ENCODE assay signal across 8 cellular contexts in genomic region chr1:55211909-55212308, GRCh38. TPM values are rescaled to one million over a fixed set of nuclear protein-coding genes. Genes with fewer than 3 reads are reported as not detected.
DNase-seq lines count a peak whose midpoint lies in the region; ATAC-seq, FAIRE-seq and TF ChIP-seq lines count a peak whose summit lies in the region.

No MANE protein-coding gene starts in this region.

- H3K36me3 ChIP-seq in neutrophil, result no peaks in the 10 kb centered on the region

- peaks cover 65% of the 10 kb centered on the region for H3K4me1 Mint-ChIP-seq in activated CD4-positive, alpha-beta memory T cell treated with anti-CD3 and anti-CD28 coated beads, Interleukin-2, amount 10 ng/mL, durations not matched to agents 7 days and 5 days

- no peaks in the 10 kb centered on the region for H3K27me3 ChIP-seq in neutrophil

- peak overlapping the region; percentile 70 for H3K27ac Mint-ChIP-seq in activated CD4-positive, alpha-beta memory T cell treated with anti-CD3 and anti-CD28 coated beads, Interleukin-2, amount 10 ng/mL, durations not matched to agents 7 days and 5 days

- no peak for DNase-seq in GM18507 (ENCODE audit: extremely low spot score, insufficient read length, low read depth)
- DNase-seq in activated CD4-positive, alpha-beta memory T cell treated with anti-CD3 and anti-CD28 coated beads, Interleukin-2, amount 10 ng/mL, durations not matched to agents 7 days and 5 days, result no peak
- DNase-seq in Ammon's horn (ENCODE audit: low spot score), result no peak
- DNase-seq in globus pallidus (ENCODE audit: low spot score), result no peak
- DNase-seq in RCC 7860 (ENCODE audit: low spot score), result no peak
- DNase-seq in effector CD4-positive, alpha-beta T cell, result no peak

- H3K9me3 ChIP-seq in neutrophil, result no peaks in the 10 kb centered on the region

- H3K4me3 ChIP-seq in neutrophil (ENCODE audit: low read depth in 1 of 2, low read length in 1 of 2), result peak overlapping the region in 1 of 2 experiments; percentile 7

- H3K27me3 Mint-ChIP-seq in activated CD4-positive, alpha-beta memory T cell treated with anti-CD3 and anti-CD28 coated beads, Interleukin-2, amount 10 ng/mL, durations not matched to agents 7 days and 5 days, result no peaks in the 10 kb centered on the region

- TF ChIP-seq CTCF in neutrophil (IDR thresholded peaks at IDR 0.05), result no peak

- ATAC-seq in HG03066 (IDR thresholded peaks at IDR 0.05; ENCODE audit: low read depth, unreplicated experiment), result peak; percentile 32

- peak overlapping the region; percentile 95 for H3K4me3 Mint-ChIP-seq in activated CD4-positive, alpha-beta memory T cell treated with anti-CD3 and anti-CD28 coated beads, Interleukin-2, amount 10 ng/mL, durations not matched to agents 7 days and 5 days

- H3K36me3 Mint-ChIP-seq in activated CD4-positive, alpha-beta memory T cell treated with anti-CD3 and anti-CD28 coated beads, Interleukin-2, amount 10 ng/mL, durations not matched to agents 7 days and 5 days (ENCODE audit: low read depth), result peaks cover 17% of the 10 kb centered on the region

- POLR2A ChIA-PET in activated CD4-positive, alpha-beta memory T cell treated with anti-CD3 and anti-CD28 coated beads, Interleukin-2, amount 10 ng/mL, durations not matched to agents 7 days and 5 days (lab: Charles Lee), result interaction anchor here (2.1 kb wide), 1 partner anchor 11 kb away, joined by 6 read pairs; no protein-coding TSS in a partner anchor

- no peaks in the 10 kb centered on the region for H3K9me3 Mint-ChIP-seq in activated CD4-positive, alpha-beta memory T cell treated with anti-CD3 and anti-CD28 coated beads, Interleukin-2, amount 10 ng/mL, durations not matched to agents 7 days and 5 days

- peak overlapping the region; percentile 90 for H3K27ac ChIP-seq in neutrophil

- CTCF ChIA-PET in activated CD4-positive, alpha-beta memory T cell treated with anti-CD3 and anti-CD28 coated beads, Interleukin-2, amount 10 ng/mL, durations not matched to agents 7 days and 5 days (lab: Charles Lee), result interaction anchor here (1.2 to 3.4 kb wide), 4 partner anchors 16 to 73 kb away, joined by 3 to 13 read pairs (median 4); no protein-coding TSS in a partner anchor

- FAIRE-seq in GM18507 (lab: Jason Lieb, UNC) (peak; percentile 60), RCC 7860 (lab: Jason Lieb, UNC) (no peak)

- peaks cover 58 to 61% of the 10 kb centered on the region in 2 experiments for H3K4me1 ChIP-seq in neutrophil (ENCODE audit: control insufficient read depth in 1 of 2, insufficient read depth in 1 of 2, low read depth in 1 of 2, low read length in 1 of 2)

RNA-seq across cellular contexts. Expression of gene USP24, which starts 3.3 kb away (rescaled TPM):
- 10 to 100 TPM; 34.9 to 35.6 TPM for total RNA-seq in activated CD4-positive, alpha-beta memory T cell treated with anti-CD3 and anti-CD28 coated beads, Interleukin-2, amount 10 ng/mL, durations not matched to agents 7 days and 5 days
